In genomic region chr2:58604096-58604495, GRCh38 we compare ENCODE assay signal across 21 cellular contexts.
A peak's percentile ranks its signal among the peaks of the same experiment; 100 is the strongest.
DNase-seq lines count a peak whose midpoint lies in the region; ATAC-seq, FAIRE-seq and TF ChIP-seq lines count a peak whose summit lies in the region.
"Had no signal": no experiment of that assay in that cellular context is flagged by ENCODE, and none has a peak within 500 bp of the region (broad histone marks: within the 10 kb centered on the region; RNA-seq: fewer than 3 reads in every experiment).

No MANE protein-coding gene starts in this region.

- intact Hi-C loops in K562 (cut with micrococcal nuclease): no loop called here

- no peak for TF ChIP-seq POLR2A in K562 (conservative IDR thresholded peaks at IDR 0.05)

- no peaks in the 10 kb centered on the region for H3K4me1 Mint-ChIP-seq in osteocyte (ENCODE audit: unreplicated experiment)

- no TSS peak for BruUV-seq in K562 (replicated peaks; lab: Mats Ljungman, UMichigan)

- H3K27me3 Mint-ChIP-seq in osteocyte (ENCODE audit: unreplicated experiment): peaks cover 14% of the 10 kb centered on the region

- peak overlapping the region; percentile 61 for H2AFZ ChIP-seq in K562 (ENCODE audit: low read depth, low read length)

- peaks cover under 1% of the 10 kb centered on the region for H3K9me3 Mint-ChIP-seq in osteocyte (ENCODE audit: unreplicated experiment)
- H3K9me3 Mint-ChIP-seq: CD8-positive, alpha-beta T cell had no signal

- CTCF ChIA-PET in K562 (lab: Yijun Ruan, JAX; ENCODE audit: low intra/inter-chr PET ratio): no interaction called here

- H3K27me3 ChIP-seq in K562 (ENCODE audit: control insufficient read depth in 2 of 2, insufficient read depth in 2 of 2, low read length in 2 of 2): no peaks in the 10 kb centered on the region
- H3K27me3 ChIP-seq: BLaER1 treated with 17β-estradiol and CSF1 and Interleukin-3, amounts not matched to agents 10 nM and 100 nM had no signal

- H3K27ac Mint-ChIP-seq in osteocyte (ENCODE audit: unreplicated experiment): no peak overlapping the region
- H3K27ac Mint-ChIP-seq: CD8-positive, alpha-beta T cell had no signal

- H3K36me3 Mint-ChIP-seq in osteocyte (ENCODE audit: unreplicated experiment): no peaks in the 10 kb centered on the region
- H3K36me3 Mint-ChIP-seq: CD8-positive, alpha-beta T cell had no signal

- 40% methylated on average over 1 of the region's 1 CpG for WGBS in K562 (ENCODE audit: insufficient coverage, low coverage, missing lambda C conversion rate)

- DNase-seq in AG20443 (ENCODE audit: low spot score) (peak; percentile 22), HT1080 (ENCODE audit: low read depth) (peak; percentile 8), K562 (ENCODE audit: extremely low read depth in 1 of 4, low spot score in 3 of 4) (no peak), foreskin fibroblast (peak; percentile 22 to 72), osteocyte (ENCODE audit: extremely low spot score, unreplicated experiment) (no peak), cerebellum (ENCODE audit: low spot score) (no peak), glomerular visceral epithelial cell (ENCODE audit: extremely low spot score) (no peak)
- DNase-seq: CD8-positive, alpha-beta T cell; DMS79; GOT3; NCI-H1105; NCI-H510A; NCI-H774; SHP77 treated with DMSO at 0.1 percent for 48 hours; SK-N-SH had no signal

- in situ Hi-C loops in K562 (cut with MboI): no loop called here

- H3K4me2 ChIP-seq in K562 (ENCODE audit: insufficient read depth, low read length): no peak overlapping the region
- H3K4me2 ChIP-seq: BLaER1 treated with 17β-estradiol and CSF1 and Interleukin-3, amounts not matched to agents 10 nM and 100 nM; SK-N-SH had no signal

- FAIRE-seq in K562 (lab: Jason Lieb, UNC): no peak
- FAIRE-seq: A204.1, D721Med, G401.6, GM19239 had no signal

- H3K79me2 ChIP-seq in K562 (ENCODE audit: control insufficient read depth, insufficient read depth, low read length): no peaks in the 10 kb centered on the region

- H3K9me3 ChIP-seq in K562 (replicated peaks; ENCODE audit: control insufficient read depth, insufficient read depth, low read depth, low read length): no peaks in the 10 kb centered on the region
- H3K9me3 ChIP-seq: BLaER1 treated with 17β-estradiol and CSF1 and Interleukin-3, amounts not matched to agents 10 nM and 100 nM; SK-N-SH had no signal

- no peaks in the 10 kb centered on the region for H4K20me1 ChIP-seq in K562 (replicated peaks; ENCODE audit: control insufficient read depth, insufficient read depth, low read length)
- H4K20me1 ChIP-seq: BLaER1 treated with 17β-estradiol and CSF1 and Interleukin-3, amounts not matched to agents 10 nM and 100 nM had no signal

- H3K4me3 Mint-ChIP-seq in osteocyte (ENCODE audit: unreplicated experiment): no peak overlapping the region
- H3K4me3 Mint-ChIP-seq: CD8-positive, alpha-beta T cell had no signal

- H3K36me3 ChIP-seq in K562 (ENCODE audit: control insufficient read depth, insufficient read depth, low read length): no peaks in the 10 kb centered on the region
- H3K36me3 ChIP-seq: BLaER1 treated with 17β-estradiol and CSF1 and Interleukin-3, amounts not matched to agents 10 nM and 100 nM had no signal

- H3K9ac ChIP-seq in K562 (ENCODE audit: insufficient read depth in 1 of 2, low read depth in 2 of 2, low read length in 2 of 2): no peak overlapping the region
- H3K9ac ChIP-seq: BLaER1 treated with 17β-estradiol and CSF1 and Interleukin-3, amounts not matched to agents 10 nM and 100 nM; SK-N-SH had no signal

- no peak overlapping the region for H3K27ac ChIP-seq in K562 (ENCODE audit: extremely low read depth, low read depth, low read length)
- H3K27ac ChIP-seq: BLaER1 treated with 17β-estradiol and CSF1 and Interleukin-3, amounts not matched to agents 10 nM and 100 nM had no signal

- no peak for TF ChIP-seq RAD21 in K562 (CRISPR knock-in tag; conservative IDR thresholded peaks at IDR 0.05 in 1 of 2, IDR thresholded peaks at IDR 0.05 in 1 of 2)

- no peak for TF ChIP-seq CTCF in K562 (IDR thresholded peaks at IDR 0.05 in 2 of 3, conservative IDR thresholded peaks at IDR 0.05 in 1 of 3; ENCODE audit: insufficient read depth in 2 of 3, low read depth in 1 of 3, low read length in 3 of 3)
- TF ChIP-seq CTCF in foreskin fibroblast (IDR thresholded peaks at IDR 0.05; ENCODE audit: low read depth, low read length): no peak
- TF ChIP-seq CTCF in osteocyte (IDR thresholded peaks at IDR 0.05): no peak

- ATAC-seq in K562: no peak; the same call in 2 of the 3 replicates
- ATAC-seq in HG03342 (IDR thresholded peaks at IDR 0.05; ENCODE audit: unreplicated experiment): no peak
- ATAC-seq: CD8-positive, alpha-beta T cell had no signal

- H3K4me3 ChIP-seq in K562: no peak overlapping the region
- H3K4me3 ChIP-seq in foreskin fibroblast (ENCODE audit: low read depth in 1 of 2, low read length in 2 of 2): no peak overlapping the region
- H3K4me3 ChIP-seq: BLaER1 treated with 17β-estradiol and CSF1 and Interleukin-3, amounts not matched to agents 10 nM and 100 nM had no signal

- H3K4me1 ChIP-seq in K562 (replicated peaks in 1 of 2; ENCODE audit: control insufficient read depth in 2 of 2, insufficient read depth in 2 of 2, low read length in 2 of 2): no peaks in the 10 kb centered on the region; a peak in 1 of 5 replicates
- H3K4me1 ChIP-seq: BLaER1 treated with 17β-estradiol and CSF1 and Interleukin-3, amounts not matched to agents 10 nM and 100 nM had no signal

- no peak for TF ChIP-seq EP300 in K562 (IDR thresholded peaks at IDR 0.05; ENCODE audit: low read length)

- POLR2A ChIA-PET in K562 (lab: Yijun Ruan, JAX): no interaction called here

- H3K9me1 ChIP-seq in K562 (ENCODE audit: control insufficient read depth, insufficient read depth, low read length): no peaks in the 10 kb centered on the region

TF ChIP-seq in K562, 482 proteins besides CTCF, POLR2A, EP300 and RAD21:
- TF ChIP-seq ZNF507 (tag; conservative IDR thresholded peaks at IDR 0.05) (no peak), FOXP1 (CRISPR knock-in tag; IDR thresholded peaks at IDR 0.05) (no peak), ZNF699 (CRISPR knock-in tag; IDR thresholded peaks at IDR 0.05; ENCODE audit: insufficient replicate concordance) (no peak), ZNF133 (CRISPR knock-in tag; IDR thresholded peaks at IDR 0.05) (no peak), MTA2 (IDR thresholded peaks at IDR 0.05; ENCODE audit: low read depth) (no peak), ZNF655 (CRISPR knock-in tag; IDR thresholded peaks at IDR 0.05) (no peak), CBX5 (IDR thresholded peaks at IDR 0.05; ENCODE audit: borderline replicate concordance, low read depth) (no peak), KLF6 (CRISPR knock-in tag; IDR thresholded peaks at IDR 0.05; ENCODE audit: borderline replicate concordance) (no peak)

Comparison
In these comparisons a context has a peak if more than half of its experiments do, and no peak if none do; other contexts are left out.
1. DNase-seq: peak in AG20443 (single experiment), HT1080 (single experiment) and foreskin fibroblast (2 of 2); none in K562 (0 of 4), osteocyte (single experiment), cerebellum (single experiment) and glomerular visceral epithelial cell (single experiment).